12 cellular contexts compared by ENCODE assay signal in the genomic region with DNA sequence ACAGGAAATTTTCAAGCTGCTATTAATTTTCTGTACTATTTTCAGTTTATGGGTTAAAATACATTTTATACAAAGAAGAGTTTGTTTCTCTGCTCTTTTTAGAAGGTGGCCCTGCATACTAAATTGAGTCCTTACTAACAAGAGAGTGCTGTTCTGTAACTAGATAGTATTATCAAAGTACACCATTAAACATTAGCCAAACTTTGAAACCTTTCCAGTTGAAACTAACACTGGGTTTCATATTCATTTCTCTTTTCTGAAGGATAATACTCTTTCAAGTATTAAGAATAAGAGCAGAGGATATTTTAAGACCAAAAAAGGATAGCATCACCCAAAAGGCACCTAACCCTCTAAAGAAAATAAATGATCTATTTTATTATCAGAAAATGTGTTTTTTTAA. TPM values are rescaled to one million over a fixed set of nuclear protein-coding genes. Genes with fewer than 3 reads are reported as not detected.
DNase-seq lines count a peak whose midpoint lies in the region; ATAC-seq and TF ChIP-seq lines count a peak whose summit lies in the region.
"Had no signal": no experiment of that assay in that cellular context is flagged by ENCODE, and none has a peak within 500 bp of the region (broad histone marks: within the 10 kb centered on the region; RNA-seq: fewer than 3 reads in every experiment).

No MANE protein-coding gene starts in this region.

- DNase-seq in activated B cell treated with CpG ODN at 0.5 μM for 24 hours: no peak
- no peak for DNase-seq in glomerular visceral epithelial cell (ENCODE audit: extremely low spot score)
- DNase-seq in esophagus muscularis mucosa (ENCODE audit: extremely low spot score): no peak
- DNase-seq: adrenal gland; cortex of kidney; stimulated activated CD4-positive, alpha-beta T cell treated with anti-CD3 and anti-CD28 coated beads, Interleukin-12 subunit alpha, Interleukin-12 subunit beta, amount 100 ng/mL, for 4 hours; testis had no signal

- CTCF ChIA-PET in activated B cell treated with CpG ODN at 0.5 μM for 24 hours (lab: Charles Lee): interaction anchor here (0.7 to 5.7 kb wide), 5 partner anchors 7 to 192 kb away, joined by 3 to 124 read pairs (median 3); a partner anchor contains a TSS

- H3K9me3 Mint-ChIP-seq in activated B cell treated with CpG ODN at 0.5 μM for 24 hours: no peaks in the 10 kb centered on the region

- peaks cover 47% of the 10 kb centered on the region for H3K36me3 ChIP-seq in neutrophil
- peaks cover 10 to 33% (median 31%) of the 10 kb centered on the region in 4 donors for H3K36me3 ChIP-seq in esophagus muscularis mucosa

- ATAC-seq in GM18909 (IDR thresholded peaks at IDR 0.05; ENCODE audit: poor library complexity, unreplicated experiment) (peak; percentile 43), GM21619 (IDR thresholded peaks at IDR 0.05; ENCODE audit: unreplicated experiment) (peak; percentile 56), activated B cell treated with CpG ODN at 0.5 μM for 24 hours (ENCODE audit: low read depth) (no peak), GM19023 (IDR thresholded peaks at IDR 0.05; ENCODE audit: unreplicated experiment) (no peak)

- H3K36me3 Mint-ChIP-seq in activated B cell treated with CpG ODN at 0.5 μM for 24 hours (ENCODE audit: low read depth): peaks cover 35% of the 10 kb centered on the region

- peaks cover 24% of the 10 kb centered on the region for H3K4me1 Mint-ChIP-seq in activated B cell treated with CpG ODN at 0.5 μM for 24 hours

- intact Hi-C loops in activated B cell treated with CpG ODN at 0.5 μM for 24 hours (cut with micrococcal nuclease): loop anchor here (2.0 to 5.0 kb wide), 3 partner anchors 14 to 174 kb away; no protein-coding TSS in a partner anchor
- intact Hi-C loops in esophagus muscularis mucosa (cut with DNase I): loop anchor here (2.0 kb wide), 1 partner anchor 194 kb away; a partner anchor contains a TSS

- H3K27ac ChIP-seq in neutrophil (peak overlapping the region; percentile 25), esophagus muscularis mucosa (replicated peaks in 1 of 4) (no peak overlapping the region)
- H3K27ac ChIP-seq: adrenal gland, SJSA1, testis had no signal

- H3K9me3 ChIP-seq in neutrophil: no peaks in the 10 kb centered on the region
- H3K9me3 ChIP-seq in esophagus muscularis mucosa: no peaks in the 10 kb centered on the region
- H3K9me3 ChIP-seq: adrenal gland, SJSA1, testis had no signal

- POLR2A ChIA-PET in activated B cell treated with CpG ODN at 0.5 μM for 24 hours (lab: Charles Lee): interaction anchor here (0.8 kb wide), 1 partner anchor 193 kb away, joined by 5 read pairs; a partner anchor contains a TSS

- no peak overlapping the region for H3K4me3 Mint-ChIP-seq in activated B cell treated with CpG ODN at 0.5 μM for 24 hours

- H3K27me3 ChIP-seq in neutrophil (no peaks in the 10 kb centered on the region), esophagus muscularis mucosa (no peaks in the 10 kb centered on the region)
- H3K27me3 ChIP-seq: adrenal gland, SJSA1, testis had no signal

- H3K27ac Mint-ChIP-seq in activated B cell treated with CpG ODN at 0.5 μM for 24 hours: peak overlapping the region; percentile 53

- TF ChIP-seq CTCF in activated B cell treated with CpG ODN at 0.5 μM for 24 hours (IDR thresholded peaks at IDR 0.05) (no peak), neutrophil (IDR thresholded peaks at IDR 0.05) (no peak), esophagus muscularis mucosa (IDR thresholded peaks at IDR 0.05) (no peak)

- TF ChIP-seq POLR2A in esophagus muscularis mucosa (IDR thresholded peaks at IDR 0.05; ENCODE audit: low read depth): no peak

- no peaks in the 10 kb centered on the region for H3K4me1 ChIP-seq in neutrophil (ENCODE audit: control insufficient read depth in 1 of 2, insufficient read depth in 1 of 2, low read depth in 1 of 2, low read length in 1 of 2)
- H3K4me1 ChIP-seq in esophagus muscularis mucosa: peaks cover 20 to 52% (median 44%) of the 10 kb centered on the region in 4 donors
- H3K4me1 ChIP-seq: SJSA1 had no signal

- H3K4me3 ChIP-seq in neutrophil (ENCODE audit: low read depth in 1 of 2, low read length in 1 of 2): no peak overlapping the region
- H3K4me3 ChIP-seq in esophagus muscularis mucosa: no peak overlapping the region
- H3K4me3 ChIP-seq: adrenal gland, SJSA1, testis had no signal

- H3K27me3 Mint-ChIP-seq in activated B cell treated with CpG ODN at 0.5 μM for 24 hours: no peaks in the 10 kb centered on the region

- no peak for TF ChIP-seq EP300 in esophagus muscularis mucosa (IDR thresholded peaks at IDR 0.05)

RNA-seq across cellular contexts. Expression of a gene that starts 47.2 kb away (rescaled TPM):
- 102 and 114 TPM in 2 replicates for total RNA-seq in activated B cell treated with CpG ODN at 0.5 μM for 24 hours
- total RNA-seq in esophagus muscularis mucosa: 100 to 1,000 TPM; 233 to 393 (median 327) TPM

Comparison
In these comparisons a context has a peak if more than half of its experiments do, and no peak if none do; other contexts are left out.
1. ATAC-seq: peak in GM18909 (single experiment) and GM21619 (single experiment); none in activated B cell treated with CpG ODN at 0.5 μM for 24 hours (single experiment) and GM19023 (single experiment).